ENCODE assay signal across 9 cellular contexts in genomic region chr17:42101513-42102292, GRCh38. TPM values are rescaled to one million over a fixed set of nuclear protein-coding genes. Genes with fewer than 3 reads are reported as not detected.
DNase-seq lines count a peak whose midpoint lies in the region; ATAC-seq and TF ChIP-seq lines count a peak whose summit lies in the region.
"Had no signal": no experiment of that assay in that cellular context is flagged by ENCODE, and none has a peak within 500 bp of the region (broad histone marks: within the 10 kb centered on the region; RNA-seq: fewer than 3 reads in every experiment).

No MANE protein-coding gene starts in this region.

- TF ChIP-seq CTCF in HL-60 (IDR thresholded peaks at IDR 0.05; ENCODE audit: insufficient read depth, low read length) = peak; percentile 89

- H3K27ac Mint-ChIP-seq in CD8-positive, alpha-beta memory T cell = peak overlapping the region in 2 of 8 donors; percentile 17 to 95
- no peak overlapping the region for H3K27ac Mint-ChIP-seq in activated naive CD8-positive, alpha-beta T cell treated with anti-CD3 and anti-CD28 coated beads, Interleukin-2, amount 10 ng/mL, durations not matched to agents 7 days and 5 days

- H3K4me3 Mint-ChIP-seq in CD8-positive, alpha-beta memory T cell = no peak overlapping the region
- H3K4me3 Mint-ChIP-seq in activated naive CD8-positive, alpha-beta T cell treated with anti-CD3 and anti-CD28 coated beads, Interleukin-2, amount 10 ng/mL, durations not matched to agents 7 days and 5 days = no peak overlapping the region

- intact Hi-C loops in left cardiac atrium (cut with DNase I) = loop anchor here in 1 of 2 donors (5.0 kb wide), 2 partner anchors 34 to 74 kb away; no protein-coding TSS in a partner anchor

- H3K27me3 Mint-ChIP-seq in CD8-positive, alpha-beta memory T cell = peaks cover 3 to 15% of the 10 kb centered on the region in 2 donors
- H3K27me3 Mint-ChIP-seq in activated naive CD8-positive, alpha-beta T cell treated with anti-CD3 and anti-CD28 coated beads, Interleukin-2, amount 10 ng/mL, durations not matched to agents 7 days and 5 days = peaks cover 15% of the 10 kb centered on the region

- no peak overlapping the region for H3K27ac ChIP-seq in CD8-positive, alpha-beta memory T cell (ENCODE audit: low read depth, low read length)
- H3K27ac ChIP-seq in HL-60 (replicated peaks) = no peak overlapping the region

- ATAC-seq in SK-N-SH treated with all-trans-retinoic acid at 6 μM for 48 hours (peak; percentile 93), left cardiac atrium (peak; percentile 80 to 85), HG03135 (IDR thresholded peaks at IDR 0.05; ENCODE audit: unreplicated experiment) (no peak), HG02571 (IDR thresholded peaks at IDR 0.05; ENCODE audit: unreplicated experiment) (no peak)
- peak; percentile 58 for ATAC-seq in activated naive CD8-positive, alpha-beta T cell treated with anti-CD3 and anti-CD28 coated beads, Interleukin-2, amount 10 ng/mL, durations not matched to agents 7 days and 5 days (ENCODE audit: low read depth)

- H3K9me3 ChIP-seq in CD8-positive, alpha-beta memory T cell (ENCODE audit: low read length) = no peaks in the 10 kb centered on the region

- H3K36me3 Mint-ChIP-seq in CD8-positive, alpha-beta memory T cell = peaks cover 0 to 26% (median 2%) of the 10 kb centered on the region in 3 donors
- H3K36me3 Mint-ChIP-seq in activated naive CD8-positive, alpha-beta T cell treated with anti-CD3 and anti-CD28 coated beads, Interleukin-2, amount 10 ng/mL, durations not matched to agents 7 days and 5 days = peaks cover 14% of the 10 kb centered on the region

- DNase-seq in CD8-positive, alpha-beta memory T cell = peak in 4 of 5 donors; percentile 50 to 71 (median 55)
- DNase-seq in HL-60 (ENCODE audit: low read depth in 1 of 2, low spot score in 1 of 2) = peak; percentile 57 to 70
- DNase-seq in activated naive CD8-positive, alpha-beta T cell treated with anti-CD3 and anti-CD28 coated beads, Interleukin-2, amount 10 ng/mL, durations not matched to agents 7 days and 5 days = peak; percentile 80
- DNase-seq in left cardiac atrium = peak; percentile 82
- peak; percentile 46 for DNase-seq in renal cortical epithelial cell (ENCODE audit: low read depth)

- peaks cover 6% of the 10 kb centered on the region for H3K4me1 ChIP-seq in CD8-positive, alpha-beta memory T cell (ENCODE audit: insufficient read depth, low read length)

- peaks cover 5 to 8% (median 6%) of the 10 kb centered on the region in 3 donors for H3K4me1 Mint-ChIP-seq in CD8-positive, alpha-beta memory T cell
- H3K4me1 Mint-ChIP-seq in activated naive CD8-positive, alpha-beta T cell treated with anti-CD3 and anti-CD28 coated beads, Interleukin-2, amount 10 ng/mL, durations not matched to agents 7 days and 5 days = peaks cover 8% of the 10 kb centered on the region

- no peaks in the 10 kb centered on the region for H3K9me3 Mint-ChIP-seq in CD8-positive, alpha-beta memory T cell
- H3K9me3 Mint-ChIP-seq in activated naive CD8-positive, alpha-beta T cell treated with anti-CD3 and anti-CD28 coated beads, Interleukin-2, amount 10 ng/mL, durations not matched to agents 7 days and 5 days = no peaks in the 10 kb centered on the region

- peaks cover 14% of the 10 kb centered on the region for H3K27me3 ChIP-seq in CD8-positive, alpha-beta memory T cell (ENCODE audit: insufficient read depth, low read length, poor library complexity, severe bottlenecking)
- peaks cover 4% of the 10 kb centered on the region for H3K27me3 ChIP-seq in HL-60 (ENCODE audit: insufficient read depth, poor library complexity, severe bottlenecking)

- POLR2A ChIA-PET in CD8-positive, alpha-beta memory T cell (lab: Charles Lee) = no interaction called here
- POLR2A ChIA-PET in activated naive CD8-positive, alpha-beta T cell treated with anti-CD3 and anti-CD28 coated beads, Interleukin-2, amount 10 ng/mL, durations not matched to agents 7 days and 5 days (lab: Charles Lee) = interaction anchor here (0.6 to 4.8 kb wide), 5 partner anchors 11 to 85 kb away, joined by 3 to 28 read pairs (median 3); partner anchors contain the start of genes DHX58 and DNAJC7

- H3K36me3 ChIP-seq in CD8-positive, alpha-beta memory T cell (ENCODE audit: insufficient read depth, low read length) = no peaks in the 10 kb centered on the region

- CTCF ChIA-PET in CD8-positive, alpha-beta memory T cell (lab: Charles Lee) = interaction anchor here (0.6 to 1.6 kb wide), 8 partner anchors 9 to 79 kb away, joined by 3 to 13 read pairs (median 4); partner anchors contain the start of genes DHX58 and KCNH4

- no peak overlapping the region for H3K4me3 ChIP-seq in CD8-positive, alpha-beta memory T cell (ENCODE audit: low read length)
- H3K4me3 ChIP-seq in HL-60 (replicated peaks; ENCODE audit: insufficient read depth, low read length) = no peak overlapping the region

TF ChIP-seq in SK-N-SH treated with all-trans-retinoic acid at 6 μM for 48 hours, 23 proteins besides CTCF, POLR2A, EP300 and RAD21:
- TF ChIP-seq ZFP3 (CRISPR knock-in tag; IDR thresholded peaks at IDR 0.05) (peak; percentile 21; the same call in 1 of the 2 replicates), GLIS3 (CRISPR knock-in tag; IDR thresholded peaks at IDR 0.05) (no peak), ZC3H10 (CRISPR knock-in tag; IDR thresholded peaks at IDR 0.05) (no peak)

RNA-seq across cellular contexts. Expression of gene ZNF385C, which starts 3.4 kb away (rescaled TPM):
- total RNA-seq in CD8-positive, alpha-beta memory T cell = not detected
- not detected for polyA plus RNA-seq in CD8-positive, alpha-beta memory T cell
- total RNA-seq in activated naive CD8-positive, alpha-beta T cell treated with anti-CD3 and anti-CD28 coated beads, Interleukin-2, amount 10 ng/mL, durations not matched to agents 7 days and 5 days = under 1 TPM; 0.40 to 0.58 TPM
- total RNA-seq in left cardiac atrium (under 1 TPM; 0.13 to 0.27 TPM), renal cortical epithelial cell (0.10 TPM in 1 of 2 replicates, not detected in the other)
- total RNA-seq: T-helper 1 cell treated with Interleukin-12 subunit alpha and Interleukin-12 subunit beta and Interleukin-4 antibody, amounts not matched to agents 30 ng/mL and 1 ng/mL, for 36 hours had no signal

RNA-seq across cellular contexts. Expression of gene DHX58, which starts 10.8 kb away (rescaled TPM):
- total RNA-seq in CD8-positive, alpha-beta memory T cell = 1 to 10 TPM; 8.1 to 9.7 TPM
- 10.7 TPM for polyA plus RNA-seq in CD8-positive, alpha-beta memory T cell
- 10 to 100 TPM; 68.7 to 77.6 TPM for total RNA-seq in activated naive CD8-positive, alpha-beta T cell treated with anti-CD3 and anti-CD28 coated beads, Interleukin-2, amount 10 ng/mL, durations not matched to agents 7 days and 5 days
- 1 to 10 TPM; 6.4 to 6.7 TPM for total RNA-seq in left cardiac atrium
- total RNA-seq in renal cortical epithelial cell = 9.3 and 15.5 TPM in 2 replicates

RNA-seq across cellular contexts. Expression of gene KAT2A, which starts 19.5 kb away (rescaled TPM):
- 10 to 100 TPM; 52.5 to 53.3 TPM for total RNA-seq in CD8-positive, alpha-beta memory T cell
- 8.5 TPM for polyA plus RNA-seq in CD8-positive, alpha-beta memory T cell
- total RNA-seq in activated naive CD8-positive, alpha-beta T cell treated with anti-CD3 and anti-CD28 coated beads, Interleukin-2, amount 10 ng/mL, durations not matched to agents 7 days and 5 days = 10 to 100 TPM; 45.1 to 46.9 TPM
- total RNA-seq in left cardiac atrium = 10 to 100 TPM; 19.8 to 23.4 TPM
- total RNA-seq in renal cortical epithelial cell = 3.5 and 15.4 TPM in 2 replicates

RNA-seq across cellular contexts. Expression of gene HSPB9, which starts 20.9 kb away (rescaled TPM):
- under 1 TPM; 0.11 to 0.15 TPM for total RNA-seq in CD8-positive, alpha-beta memory T cell
- not detected for polyA plus RNA-seq in CD8-positive, alpha-beta memory T cell
- under 1 TPM; 0.31 to 0.36 TPM for total RNA-seq in activated naive CD8-positive, alpha-beta T cell treated with anti-CD3 and anti-CD28 coated beads, Interleukin-2, amount 10 ng/mL, durations not matched to agents 7 days and 5 days
- total RNA-seq in left cardiac atrium (under 1 TPM in 1 of 2 donors, not detected in 1; 0.24 TPM), renal cortical epithelial cell (not detected in 2 replicates)
- total RNA-seq: T-helper 1 cell treated with Interleukin-12 subunit alpha and Interleukin-12 subunit beta and Interleukin-4 antibody, amounts not matched to agents 30 ng/mL and 1 ng/mL, for 36 hours had no signal

RNA-seq across cellular contexts. Expression of gene C17orf113, which starts 51.3 kb away (rescaled TPM):
- under 1 TPM; 0.15 to 0.20 TPM for total RNA-seq in CD8-positive, alpha-beta memory T cell
- polyA plus RNA-seq in CD8-positive, alpha-beta memory T cell = 0.10 TPM
- under 1 TPM; 0.53 to 0.91 TPM for total RNA-seq in activated naive CD8-positive, alpha-beta T cell treated with anti-CD3 and anti-CD28 coated beads, Interleukin-2, amount 10 ng/mL, durations not matched to agents 7 days and 5 days
- total RNA-seq in left cardiac atrium (under 1 TPM; 0.68 to 0.94 TPM), renal cortical epithelial cell (0.35 and 0.70 TPM in 2 replicates)

Comparison
In these comparisons a context has a peak if more than half of its experiments do, and no peak if none do; other contexts are left out.
1. ATAC-seq: peak in SK-N-SH treated with all-trans-retinoic acid at 6 μM for 48 hours (single experiment), activated naive CD8-positive, alpha-beta T cell treated with anti-CD3 and anti-CD28 coated beads, Interleukin-2, amount 10 ng/mL, durations not matched to agents 7 days and 5 days (single experiment) and left cardiac atrium (2 of 2); none in HG03135 (single experiment) and HG02571 (single experiment).
2. Peak in every context shown above with its lines, with median percentiles within 50 percentile points of each other: DNase-seq.